ENCODE assay signal across 1 cellular context in genomic region chr9:78982849-78983248, GRCh38.
TF ChIP-seq lines count a peak whose summit lies in the region.

No MANE protein-coding gene starts in this region.

TF ChIP-seq in IMR-90, 13 proteins besides CTCF, POLR2A, EP300 and RAD21:
- no peak for TF ChIP-seq USF2 (IDR thresholded peaks at IDR 0.05; ENCODE audit: low read depth, low read length)
- no peak for TF ChIP-seq RCOR1 (IDR thresholded peaks at IDR 0.05; ENCODE audit: insufficient replicate concordance, low read length)
- no peak for TF ChIP-seq MAFK (IDR thresholded peaks at IDR 0.05; ENCODE audit: low read depth, low read length)
- TF ChIP-seq BHLHE40 (IDR thresholded peaks at IDR 0.05; ENCODE audit: low read depth, low read length) = no peak
- no peak for TF ChIP-seq MAZ (IDR thresholded peaks at IDR 0.05; ENCODE audit: borderline replicate concordance, low read depth, low read length)
- no peak for TF ChIP-seq ELK1 (IDR thresholded peaks at IDR 0.05; ENCODE audit: borderline replicate concordance, low read depth, low read length)
- no peak for TF ChIP-seq NFE2L2 (IDR thresholded peaks at IDR 0.05; ENCODE audit: low read depth, low read length)
- TF ChIP-seq CHD1 (IDR thresholded peaks at IDR 0.05; ENCODE audit: low read depth, low read length) = no peak
- TF ChIP-seq FOS (IDR thresholded peaks at IDR 0.05; ENCODE audit: low read depth, low read length) = no peak
- no peak for TF ChIP-seq SMC3 (IDR thresholded peaks at IDR 0.05; ENCODE audit: low read depth, low read length)
TF ChIP-seq in IMR-90: peak in this region for 0.
